17 cellular contexts compared by ENCODE assay signal in the genomic region with DNA sequence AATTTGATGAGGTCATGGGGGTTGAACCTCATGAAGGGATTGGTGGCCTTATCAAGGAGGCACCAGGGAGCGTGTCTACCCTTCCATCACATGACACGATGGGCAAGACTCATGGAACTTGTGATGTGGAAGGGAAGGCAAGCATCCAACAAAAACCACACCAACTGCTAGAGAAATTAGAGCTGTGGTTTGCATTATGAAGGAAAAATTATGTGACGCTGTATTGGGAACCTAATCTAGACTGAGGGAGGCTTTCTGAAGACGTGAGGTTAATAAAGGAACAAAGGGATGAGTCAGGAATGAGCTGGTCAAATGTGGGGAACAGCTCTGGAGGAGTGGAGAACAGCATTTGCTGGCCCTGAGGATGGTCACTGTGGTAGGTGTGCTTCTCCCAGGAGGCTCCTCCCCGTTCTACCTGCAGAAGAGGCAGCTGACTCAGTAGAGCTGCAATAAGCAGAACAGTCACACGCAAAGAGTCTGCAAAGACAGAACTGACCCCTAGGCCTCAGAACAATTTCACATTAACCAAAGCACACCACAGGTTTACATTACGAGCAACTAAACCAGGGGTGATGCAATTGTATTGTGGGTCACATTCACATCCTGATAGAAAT.
A peak's percentile ranks its signal among the peaks of the same experiment; 100 is the strongest.
DNase-seq lines count a peak whose midpoint lies in the region; ATAC-seq and TF ChIP-seq lines count a peak whose summit lies in the region.
"Had no signal": no experiment of that assay in that cellular context is flagged by ENCODE, and none has a peak within 500 bp of the region (broad histone marks: within the 10 kb centered on the region; RNA-seq: fewer than 3 reads in every experiment).

No MANE protein-coding gene starts in this region.

- POLR2A ChIA-PET in GM10248 (lab: Yijun Ruan, JAX) = no interaction called here

- peak in 1 of 3 donors; percentile 47 for TF ChIP-seq POLR2A in body of pancreas (IDR thresholded peaks at IDR 0.05)

- TF ChIP-seq CTCF in AG10803 (conservative IDR thresholded peaks at IDR 0.05; ENCODE audit: low read length) (no peak), body of pancreas (IDR thresholded peaks at IDR 0.05) (peak in 2 of 7 experiments; percentile 2 to 16), GM10248 (IDR thresholded peaks at IDR 0.05; ENCODE audit: control extremely low read depth, extremely low read depth, low read depth, missing control alignments) (no peak)

- H3K27me3 ChIP-seq in body of pancreas = no peaks in the 10 kb centered on the region

- ATAC-seq in body of pancreas = no peak
- no peak for ATAC-seq in GM18511 (IDR thresholded peaks at IDR 0.05; ENCODE audit: unreplicated experiment)
- ATAC-seq: esophagus mucosa; K562; psoas muscle; stimulated activated effector memory CD8-positive, alpha-beta T cell treated with anti-CD3 and anti-CD28 coated beads, Interleukin-12 subunit alpha, Interleukin-12 subunit beta, amount 100 ng/mL, for 72 hours had no signal

- CTCF ChIA-PET in GM10248 (lab: Yijun Ruan, JAX) = no interaction called here

- H3K4me3 ChIP-seq in AG10803 (ENCODE audit: low read length) = no peak overlapping the region
- no peak overlapping the region for H3K4me3 ChIP-seq in body of pancreas
- H3K4me3 ChIP-seq: K562, psoas muscle had no signal

- no peaks in the 10 kb centered on the region for H3K9me3 ChIP-seq in body of pancreas
- H3K9me3 ChIP-seq: psoas muscle had no signal

- intact Hi-C loops in body of pancreas (cut with DNase I) = no loop called here

- DNase-seq in AG10803 (ENCODE audit: low read depth) = peak; percentile 71
- peak; percentile 54 for DNase-seq in HK-2 (ENCODE audit: unreplicated experiment)
- peak in 3 of 4 donors; percentile 39 to 63 (median 62) for DNase-seq in body of pancreas
- peak; percentile 39 for DNase-seq in islet precursor cell
- no peak for DNase-seq in occipital lobe (lab: John Stamatoyannopoulos, UW)
- DNase-seq in GM10248 (ENCODE audit: extremely low spot score) = no peak
- no peak for DNase-seq in NK-92 (lab: John Stamatoyannopoulos, UW; ENCODE audit: unreplicated experiment)
- DNase-seq: activated CD4-positive, alpha-beta T cell treated with anti-CD3 and anti-CD28 coated beads, Interleukin-2, amount 50 U/mL, for 4 hours; DMS53; NCI-H1694; NCI-H774; psoas muscle; SIG-M5 had no signal

- H3K27ac ChIP-seq in body of pancreas = peak overlapping the region; percentile 76 to 89 (median 82)
- H3K27ac ChIP-seq: psoas muscle had no signal

- 44 to 53% methylated on average over 7 of the region's 7 CpGs for WGBS in body of pancreas, 2 donors

- peaks cover 38% of the 10 kb centered on the region for H3K4me1 ChIP-seq in body of pancreas
- H3K4me1 ChIP-seq: psoas muscle had no signal

- no peaks in the 10 kb centered on the region for H3K36me3 ChIP-seq in body of pancreas (replicated peaks in 1 of 2; ENCODE audit: insufficient read depth in 1 of 2, low read depth in 2 of 2)

Comparison
In these comparisons a context has a peak if more than half of its experiments do, and no peak if none do; other contexts are left out.
1. DNase-seq: peak in AG10803 (single experiment), HK-2 (single experiment), body of pancreas (3 of 4) and islet precursor cell (single experiment); none in occipital lobe (single experiment), GM10248 (single experiment) and NK-92 (single experiment).